Comparison of ENCODE assay signal across 2 cellular contexts in the genomic region with DNA sequence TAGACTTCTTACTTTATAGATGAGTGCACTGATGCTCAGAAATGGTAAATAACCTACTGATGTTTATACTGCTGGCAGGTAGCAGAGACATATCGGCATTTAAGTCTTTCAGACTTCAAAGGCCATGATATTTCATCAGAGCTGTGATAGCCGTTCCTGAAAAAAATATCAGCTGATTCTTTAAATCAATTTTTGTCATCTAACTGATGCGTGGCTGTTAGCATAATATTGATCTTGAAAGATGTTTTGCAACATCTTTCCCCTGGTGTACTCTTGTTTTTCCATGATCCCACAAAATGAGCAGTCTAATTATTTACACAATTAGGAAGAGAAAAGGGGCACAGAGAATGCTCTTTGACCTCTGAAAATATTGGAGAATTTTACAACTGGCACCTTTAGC.
TF ChIP-seq lines count a peak whose summit lies in the region.

No MANE protein-coding gene starts in this region.

TF ChIP-seq in A549, 52 proteins besides CTCF, POLR2A, EP300 and RAD21 (continued from another document):
- TF ChIP-seq CBX8 (IDR thresholded peaks at IDR 0.05) (no peak), NPAS2 (CRISPR knock-in tag; IDR thresholded peaks at IDR 0.05; ENCODE audit: borderline replicate concordance) (no peak), JUN (IDR thresholded peaks at IDR 0.05) (no peak), KDM5A (IDR thresholded peaks at IDR 0.05) (no peak), ESRRA (IDR thresholded peaks at IDR 0.05; ENCODE audit: borderline replicate concordance, low read length) (no peak), ZSCAN20 (CRISPR knock-in tag; IDR thresholded peaks at IDR 0.05) (no peak)
- TF ChIP-seq, protein P1, sequence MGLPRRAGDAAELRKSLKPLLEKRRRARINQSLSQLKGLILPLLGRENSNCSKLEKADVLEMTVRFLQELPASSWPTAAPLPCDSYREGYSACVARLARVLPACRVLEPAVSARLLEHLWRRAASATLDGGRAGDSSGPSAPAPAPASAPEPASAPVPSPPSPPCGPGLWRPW (IDR thresholded peaks at IDR 0.05): no peak
TF ChIP-seq in A549: peak in this region for 0.

TF ChIP-seq in liver, 16 proteins besides CTCF, POLR2A, EP300 and RAD21 (continued from another document):
- TF ChIP-seq, protein P2, sequence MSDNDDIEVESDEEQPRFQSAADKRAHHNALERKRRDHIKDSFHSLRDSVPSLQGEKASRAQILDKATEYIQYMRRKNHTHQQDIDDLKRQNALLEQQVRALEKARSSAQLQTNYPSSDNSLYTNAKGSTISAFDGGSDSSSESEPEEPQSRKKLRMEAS (IDR thresholded peaks at IDR 0.05): peak; percentile 82
- TF ChIP-seq EGR1 (IDR thresholded peaks at IDR 0.05; ENCODE audit: low read depth in 2 of 2) (peak in 1 of 2 donors; percentile 90), HNF4G (IDR thresholded peaks at IDR 0.05) (peak; percentile 33)
- TF ChIP-seq, protein P3, sequence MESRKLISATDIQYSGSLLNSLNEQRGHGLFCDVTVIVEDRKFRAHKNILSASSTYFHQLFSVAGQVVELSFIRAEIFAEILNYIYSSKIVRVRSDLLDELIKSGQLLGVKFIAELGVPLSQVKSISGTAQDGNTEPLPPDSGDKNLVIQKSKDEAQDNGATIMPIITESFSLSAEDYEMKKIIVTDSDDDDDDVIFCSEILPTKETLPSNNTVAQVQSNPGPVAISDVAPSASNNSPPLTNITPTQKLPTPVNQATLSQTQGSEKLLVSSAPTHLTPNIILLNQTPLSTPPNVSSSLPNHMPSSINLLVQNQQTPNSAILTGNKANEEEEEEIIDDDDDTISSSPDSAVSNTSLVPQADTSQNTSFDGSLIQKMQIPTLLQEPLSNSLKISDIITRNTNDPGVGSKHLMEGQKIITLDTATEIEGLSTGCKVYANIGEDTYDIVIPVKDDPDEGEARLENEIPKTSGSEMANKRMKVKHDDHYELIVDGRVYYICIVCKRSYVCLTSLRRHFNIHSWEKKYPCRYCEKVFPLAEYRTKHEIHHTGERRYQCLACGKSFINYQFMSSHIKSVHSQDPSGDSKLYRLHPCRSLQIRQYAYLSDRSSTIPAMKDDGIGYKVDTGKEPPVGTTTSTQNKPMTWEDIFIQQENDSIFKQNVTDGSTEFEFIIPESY (IDR thresholded peaks at IDR 0.05): peak; percentile 93
- TF ChIP-seq, protein P4, sequence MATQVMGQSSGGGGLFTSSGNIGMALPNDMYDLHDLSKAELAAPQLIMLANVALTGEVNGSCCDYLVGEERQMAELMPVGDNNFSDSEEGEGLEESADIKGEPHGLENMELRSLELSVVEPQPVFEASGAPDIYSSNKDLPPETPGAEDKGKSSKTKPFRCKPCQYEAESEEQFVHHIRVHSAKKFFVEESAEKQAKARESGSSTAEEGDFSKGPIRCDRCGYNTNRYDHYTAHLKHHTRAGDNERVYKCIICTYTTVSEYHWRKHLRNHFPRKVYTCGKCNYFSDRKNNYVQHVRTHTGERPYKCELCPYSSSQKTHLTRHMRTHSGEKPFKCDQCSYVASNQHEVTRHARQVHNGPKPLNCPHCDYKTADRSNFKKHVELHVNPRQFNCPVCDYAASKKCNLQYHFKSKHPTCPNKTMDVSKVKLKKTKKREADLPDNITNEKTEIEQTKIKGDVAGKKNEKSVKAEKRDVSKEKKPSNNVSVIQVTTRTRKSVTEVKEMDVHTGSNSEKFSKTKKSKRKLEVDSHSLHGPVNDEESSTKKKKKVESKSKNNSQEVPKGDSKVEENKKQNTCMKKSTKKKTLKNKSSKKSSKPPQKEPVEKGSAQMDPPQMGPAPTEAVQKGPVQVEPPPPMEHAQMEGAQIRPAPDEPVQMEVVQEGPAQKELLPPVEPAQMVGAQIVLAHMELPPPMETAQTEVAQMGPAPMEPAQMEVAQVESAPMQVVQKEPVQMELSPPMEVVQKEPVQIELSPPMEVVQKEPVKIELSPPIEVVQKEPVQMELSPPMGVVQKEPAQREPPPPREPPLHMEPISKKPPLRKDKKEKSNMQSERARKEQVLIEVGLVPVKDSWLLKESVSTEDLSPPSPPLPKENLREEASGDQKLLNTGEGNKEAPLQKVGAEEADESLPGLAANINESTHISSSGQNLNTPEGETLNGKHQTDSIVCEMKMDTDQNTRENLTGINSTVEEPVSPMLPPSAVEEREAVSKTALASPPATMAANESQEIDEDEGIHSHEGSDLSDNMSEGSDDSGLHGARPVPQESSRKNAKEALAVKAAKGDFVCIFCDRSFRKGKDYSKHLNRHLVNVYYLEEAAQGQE (IDR thresholded peaks at IDR 0.05): peak; percentile 45
TF ChIP-seq in liver: peak in this region for 13.
